In genomic region chr6:41684311-41685182, GRCh38 we compare ENCODE assay signal across 15 cellular contexts. TPM values are rescaled to one million over a fixed set of nuclear protein-coding genes. Genes with fewer than 3 reads are reported as not detected.
DNase-seq lines count a peak whose midpoint lies in the region; ATAC-seq lines count a peak whose summit lies in the region.
"Had no signal": no experiment of that assay in that cellular context is flagged by ENCODE, and none has a peak within 500 bp of the region (broad histone marks: within the 10 kb centered on the region; RNA-seq: fewer than 3 reads in every experiment).

No MANE protein-coding gene starts in this region.

- H3K27ac ChIP-seq in caudate nucleus (ENCODE audit: low read depth, low read length) (peak overlapping the region; percentile 85), mesenchymal stem cell (ENCODE audit: low read length, poor library complexity, severe bottlenecking) (no peak overlapping the region), substantia nigra (ENCODE audit: low read depth, low read length, poor library complexity, severe bottlenecking) (peak overlapping the region; percentile 94)
- H3K27ac ChIP-seq: 22Rv1 had no signal

- WGBS in mesenchymal stem cell: 90% methylated on average over 22 of the region's 25 CpGs

- peaks cover 13 to 58% of the 10 kb centered on the region in 2 experiments for H3K36me3 ChIP-seq in mesenchymal stem cell (ENCODE audit: control insufficient read depth in 1 of 2, insufficient read depth in 2 of 2, low read depth in 1 of 2, low read length in 2 of 2)

- no peak overlapping the region for H3K27ac Mint-ChIP-seq in activated T-cell treated with anti-CD3 and anti-CD28 coated beads, Interleukin-2, amount 50 U/mL, for 24 hours

- DNase-seq in activated T-cell treated with anti-CD3 and anti-CD28 coated beads, Interleukin-2, amount 50 U/mL, for 24 hours: peak; percentile 25
- no peak for DNase-seq in activated T-cell treated with anti-CD3 and anti-CD28 coated beads, Interleukin-2, amount 50 U/mL, for 4 hours
- DNase-seq in caudate nucleus (lab: John Stamatoyannopoulos, UW) (no peak), mesenchymal stem cell (no peak), substantia nigra (lab: John Stamatoyannopoulos, UW) (no peak), ACHN (no peak)
- DNase-seq: DMS79, NCI-H187 treated with DMSO at 0.1 percent for 48 hours, NCI-H446 treated with DMSO at 0.1 percent for 48 hours, NCI-H774 had no signal

- H2AK5ac ChIP-seq in mesenchymal stem cell (ENCODE audit: low read length, severe bottlenecking): peak overlapping the region; percentile 82

- H3K4me3 ChIP-seq in mesenchymal stem cell (ENCODE audit: insufficient read depth in 1 of 2, low read depth in 1 of 2, low read length in 2 of 2): no peak overlapping the region

- H3K14ac ChIP-seq in mesenchymal stem cell (ENCODE audit: low read length in 2 of 2): no peak overlapping the region

- H3K4me2 ChIP-seq in mesenchymal stem cell (ENCODE audit: low read length, poor library complexity, severe bottlenecking): no peak overlapping the region
- H3K4me2 ChIP-seq: SK-N-SH had no signal

- H3K4ac ChIP-seq in mesenchymal stem cell (ENCODE audit: low read depth in 1 of 2, low read length in 2 of 2): no peak overlapping the region

- H3K23ac ChIP-seq in mesenchymal stem cell (ENCODE audit: low read length in 2 of 2): no peak overlapping the region

- no peak overlapping the region for H4K91ac ChIP-seq in mesenchymal stem cell (ENCODE audit: low read length)

- H3K9ac ChIP-seq in mesenchymal stem cell (ENCODE audit: low read length): no peak overlapping the region
- H3K9ac ChIP-seq: SK-N-SH had no signal

- in situ Hi-C loops in ACHN (cut with HindIII; ENCODE audit: low pct_ligation_motif_present, low pct_unique_long_range_greater_than_20kb, low sequenced_read_pairs): no loop called here

- no peak overlapping the region for H3K18ac ChIP-seq in mesenchymal stem cell (ENCODE audit: low read depth in 1 of 2, low read length in 2 of 2)

- no peak overlapping the region for H4K8ac ChIP-seq in mesenchymal stem cell (ENCODE audit: low read length)

- no peak overlapping the region for H3K4me3 Mint-ChIP-seq in activated T-cell treated with anti-CD3 and anti-CD28 coated beads, Interleukin-2, amount 50 U/mL, for 24 hours
- no peak overlapping the region for H3K4me3 Mint-ChIP-seq in activated T-cell treated with anti-CD3 and anti-CD28 coated beads, Interleukin-2, amount 50 U/mL, for 4 hours

- H2BK120ac ChIP-seq in mesenchymal stem cell (ENCODE audit: low read depth, low read length): no peak overlapping the region

- H3K27me3 Mint-ChIP-seq in activated T-cell treated with anti-CD3 and anti-CD28 coated beads, Interleukin-2, amount 50 U/mL, for 24 hours: no peaks in the 10 kb centered on the region
- H3K27me3 Mint-ChIP-seq in activated T-cell treated with anti-CD3 and anti-CD28 coated beads, Interleukin-2, amount 50 U/mL, for 4 hours (ENCODE audit: low read depth): no peaks in the 10 kb centered on the region

- H3K4me1 ChIP-seq in mesenchymal stem cell (ENCODE audit: control insufficient read depth, insufficient read depth, low read depth, low read length): peaks cover 34% of the 10 kb centered on the region

- no peaks in the 10 kb centered on the region for H3K9me3 ChIP-seq in mesenchymal stem cell (ENCODE audit: control insufficient read depth, low read length)
- H3K9me3 ChIP-seq: SK-N-SH had no signal

- H2AFZ ChIP-seq in mesenchymal stem cell (ENCODE audit: low read depth, low read length): no peak overlapping the region

- peaks cover 26% of the 10 kb centered on the region for H3K36me3 Mint-ChIP-seq in activated T-cell treated with anti-CD3 and anti-CD28 coated beads, Interleukin-2, amount 50 U/mL, for 24 hours (ENCODE audit: low read depth)
- peaks cover 5% of the 10 kb centered on the region for H3K36me3 Mint-ChIP-seq in activated T-cell treated with anti-CD3 and anti-CD28 coated beads, Interleukin-2, amount 50 U/mL, for 4 hours (ENCODE audit: insufficient read depth)

- H3K4me1 Mint-ChIP-seq in activated T-cell treated with anti-CD3 and anti-CD28 coated beads, Interleukin-2, amount 50 U/mL, for 24 hours (ENCODE audit: low read depth): peaks cover 18% of the 10 kb centered on the region
- H3K4me1 Mint-ChIP-seq in activated T-cell treated with anti-CD3 and anti-CD28 coated beads, Interleukin-2, amount 50 U/mL, for 4 hours (ENCODE audit: low read depth): peaks cover 9% of the 10 kb centered on the region

- H2BK12ac ChIP-seq in mesenchymal stem cell (ENCODE audit: low read length in 2 of 2): no peak overlapping the region

- ATAC-seq in activated T-cell treated with anti-CD3 and anti-CD28 coated beads, Interleukin-2, amount 50 U/mL, for 4 hours: no peak
- ATAC-seq in GM18867 (IDR thresholded peaks at IDR 0.05; ENCODE audit: unreplicated experiment) (no peak), GM21737 (IDR thresholded peaks at IDR 0.05; ENCODE audit: unreplicated experiment) (no peak)

- H2BK5ac ChIP-seq in mesenchymal stem cell (ENCODE audit: low read depth, low read length, poor library complexity, severe bottlenecking): no peak overlapping the region

- H3K27me3 ChIP-seq in mesenchymal stem cell (ENCODE audit: control insufficient read depth in 1 of 2, insufficient read depth in 1 of 2, low read length in 2 of 2): no peaks in the 10 kb centered on the region

- no peak overlapping the region for H2BK15ac ChIP-seq in mesenchymal stem cell (ENCODE audit: low read depth, poor library complexity, severe bottlenecking)

- peaks cover 12% of the 10 kb centered on the region for H3K79me1 ChIP-seq in mesenchymal stem cell (replicated peaks; ENCODE audit: low read length, poor library complexity, severe bottlenecking)

- H3K9me3 Mint-ChIP-seq in activated T-cell treated with anti-CD3 and anti-CD28 coated beads, Interleukin-2, amount 50 U/mL, for 24 hours: no peaks in the 10 kb centered on the region
- H3K9me3 Mint-ChIP-seq in activated T-cell treated with anti-CD3 and anti-CD28 coated beads, Interleukin-2, amount 50 U/mL, for 4 hours: no peaks in the 10 kb centered on the region

RNA-seq across cellular contexts. Expression of gene MDFI, which starts 46.3 kb away (rescaled TPM):
- total RNA-seq in activated T-cell treated with anti-CD3 and anti-CD28 coated beads, Interleukin-2, amount 50 U/mL, for 4 hours: under 1 TPM in 1 of 3 donors, not detected in 2; 0.49 TPM
- polyA plus RNA-seq in mesenchymal stem cell (2013, experiment 1 of 2): 48.8 TPM
- polyA plus RNA-seq in mesenchymal stem cell (2013, experiment 2 of 2): 49.1 TPM
- total RNA-seq: HepG2 had no signal

RNA-seq across cellular contexts. Expression of gene TFEB, which starts 50.9 kb away (rescaled TPM):
- total RNA-seq in activated T-cell treated with anti-CD3 and anti-CD28 coated beads, Interleukin-2, amount 50 U/mL, for 4 hours: 10 to 100 TPM in 2 of 3 donors, 1 to 10 TPM in 1; 7.6 to 15.4 (median 10.8) TPM
- polyA plus RNA-seq in mesenchymal stem cell (2013, experiment 1 of 2): 7.4 TPM
- 7.9 TPM for polyA plus RNA-seq in mesenchymal stem cell (2013, experiment 2 of 2)
